Comparison of ENCODE assay signal across 18 cellular contexts in the genomic region with DNA sequence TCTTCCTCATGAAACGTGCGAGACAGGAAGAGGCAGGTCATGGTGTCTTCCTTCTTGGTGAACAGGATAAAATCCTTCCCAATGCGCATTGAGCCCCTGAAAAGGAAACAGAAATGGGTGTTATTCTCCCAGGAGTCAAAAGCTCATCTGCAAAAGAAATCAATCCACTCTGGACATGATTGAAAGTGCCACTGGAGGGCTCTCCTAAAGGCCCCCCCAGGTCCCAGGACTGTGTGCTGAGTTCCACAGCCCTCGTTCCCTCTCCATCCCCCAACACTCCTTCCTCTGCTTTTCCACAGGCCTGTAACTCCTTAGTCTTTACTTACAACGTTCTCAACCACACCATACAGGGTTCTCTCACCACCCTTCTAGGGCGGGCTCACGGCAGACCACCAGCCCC. TPM values are rescaled to one million over a fixed set of nuclear protein-coding genes. Genes with fewer than 3 reads are reported as not detected.
DNase-seq lines count a peak whose midpoint lies in the region; ATAC-seq and TF ChIP-seq lines count a peak whose summit lies in the region.
"Had no signal": no experiment of that assay in that cellular context is flagged by ENCODE, and none has a peak within 500 bp of the region (broad histone marks: within the 10 kb centered on the region; RNA-seq: fewer than 3 reads in every experiment).

No MANE protein-coding gene starts in this region.

- H3K27me3 ChIP-seq in breast epithelium = no peaks in the 10 kb centered on the region
- H3K27me3 ChIP-seq in right cardiac atrium (ENCODE audit: control insufficient read depth, insufficient read depth) = no peaks in the 10 kb centered on the region
- H3K27me3 ChIP-seq in suprapubic skin = no peaks in the 10 kb centered on the region
- H3K27me3 ChIP-seq: colonic mucosa, pancreas had no signal

- no peak for ATAC-seq in activated naive CD8-positive, alpha-beta T cell treated with anti-CD3 and anti-CD28 coated beads, Interleukin-2, amount 10 ng/mL, durations not matched to agents 7 days and 5 days (ENCODE audit: low read depth)
- ATAC-seq in right cardiac atrium (no peak), GM19035 (IDR thresholded peaks at IDR 0.05; ENCODE audit: unreplicated experiment) (no peak)
- ATAC-seq: activated CD4-positive, CD25-positive, alpha-beta regulatory T cell treated with anti-CD3 and anti-CD28 coated beads, Interleukin-2, amount 50 U/mL, for 24 hours; HepG2 had no signal

- no TSS peak for BruUV-seq in MCF 10A (replicated peaks; lab: Mats Ljungman, UMichigan)

- 57% methylated on average over 7 of the region's 7 CpGs for WGBS in right cardiac atrium
- 66% methylated on average over 7 of the region's 7 CpGs for WGBS in suprapubic skin

- no peak for DNase-seq in breast epithelium (ENCODE audit: low spot score in 2 of 2)
- DNase-seq in MCF 10A (ENCODE audit: unreplicated experiment) = no peak
- DNase-seq in activated naive CD8-positive, alpha-beta T cell treated with anti-CD3 and anti-CD28 coated beads, Interleukin-2, amount 10 ng/mL, durations not matched to agents 7 days and 5 days = no peak
- no peak for DNase-seq in right cardiac atrium
- DNase-seq in suprapubic skin (ENCODE audit: low spot score in 2 of 2) = no peak
- DNase-seq in globus pallidus (ENCODE audit: low spot score) = no peak
- no peak for DNase-seq in putamen (ENCODE audit: low spot score)
- DNase-seq: CD8-positive, alpha-beta memory T cell; colonic mucosa; left colon; MM.1S; NCI-H1694 treated with DMSO at 0.1 percent for 48 hours; pancreas; SHP77; stimulated activated naive CD4-positive, alpha-beta T cell had no signal

- intact Hi-C loops in breast epithelium (cut with DNase I; ENCODE audit: low total_unique reads) = loop anchor here (2.0 kb wide), 1 partner anchor 138 kb away; no protein-coding TSS in a partner anchor
- intact Hi-C loops in MCF 10A (cut with micrococcal nuclease) = no loop called here
- intact Hi-C loops in right cardiac atrium (cut with DNase I) = loop anchor here (5.0 to 10.0 kb wide), 6 partner anchors 136 to 286 kb away; a partner anchor contains a TSS

- CTCF ChIA-PET in MCF 10A (lab: Yijun Ruan, JAX) = interaction anchor here (0.6 to 2.3 kb wide), 19 partner anchors 15 to 345 kb away, joined by 3 to 28 read pairs (median 5); a partner anchor contains a TSS

- TF ChIP-seq CTCF in breast epithelium (IDR thresholded peaks at IDR 0.05) (no peak), MCF 10A (IDR thresholded peaks at IDR 0.05; ENCODE audit: unreplicated experiment) (no peak), suprapubic skin (IDR thresholded peaks at IDR 0.05) (no peak)

- POLR2A ChIA-PET in MCF 10A (lab: Yijun Ruan, JAX) = interaction anchor here (1.1 to 1.6 kb wide), 3 partner anchors 12 to 139 kb away, joined by 3 to 8 read pairs (median 3); a partner anchor contains a TSS
- POLR2A ChIA-PET in activated naive CD8-positive, alpha-beta T cell treated with anti-CD3 and anti-CD28 coated beads, Interleukin-2, amount 10 ng/mL, durations not matched to agents 7 days and 5 days (lab: Charles Lee) = interaction anchor here (0.6 to 2.9 kb wide), 4 partner anchors 23 to 669 kb away, joined by 3 to 23 read pairs (median 11); a partner anchor contains a TSS

- no peaks in the 10 kb centered on the region for H3K36me3 ChIP-seq in breast epithelium
- H3K36me3 ChIP-seq in suprapubic skin = peaks cover 67% of the 10 kb centered on the region

- H3K9me3 Mint-ChIP-seq in MCF 10A (ENCODE audit: unreplicated experiment) = no peaks in the 10 kb centered on the region
- H3K9me3 Mint-ChIP-seq in activated naive CD8-positive, alpha-beta T cell treated with anti-CD3 and anti-CD28 coated beads, Interleukin-2, amount 10 ng/mL, durations not matched to agents 7 days and 5 days = no peaks in the 10 kb centered on the region
- H3K9me3 Mint-ChIP-seq: CD8-positive, alpha-beta memory T cell had no signal

- H3K27ac Mint-ChIP-seq in MCF 10A (ENCODE audit: low read depth, unreplicated experiment) = no peak overlapping the region
- peak overlapping the region; percentile 71 for H3K27ac Mint-ChIP-seq in activated naive CD8-positive, alpha-beta T cell treated with anti-CD3 and anti-CD28 coated beads, Interleukin-2, amount 10 ng/mL, durations not matched to agents 7 days and 5 days

- peaks cover 63% of the 10 kb centered on the region for H3K36me3 Mint-ChIP-seq in MCF 10A (ENCODE audit: insufficient read depth, unreplicated experiment)
- peaks cover 54% of the 10 kb centered on the region for H3K36me3 Mint-ChIP-seq in activated naive CD8-positive, alpha-beta T cell treated with anti-CD3 and anti-CD28 coated beads, Interleukin-2, amount 10 ng/mL, durations not matched to agents 7 days and 5 days

- H3K4me3 Mint-ChIP-seq in MCF 10A (ENCODE audit: unreplicated experiment) = no peak overlapping the region
- H3K4me3 Mint-ChIP-seq in activated naive CD8-positive, alpha-beta T cell treated with anti-CD3 and anti-CD28 coated beads, Interleukin-2, amount 10 ng/mL, durations not matched to agents 7 days and 5 days = peak overlapping the region; percentile 11

- no peaks in the 10 kb centered on the region for H3K27me3 Mint-ChIP-seq in MCF 10A (ENCODE audit: insufficient read depth, unreplicated experiment)
- H3K27me3 Mint-ChIP-seq in activated naive CD8-positive, alpha-beta T cell treated with anti-CD3 and anti-CD28 coated beads, Interleukin-2, amount 10 ng/mL, durations not matched to agents 7 days and 5 days = no peaks in the 10 kb centered on the region

- H3K4me3 ChIP-seq in breast epithelium (no peak overlapping the region), right cardiac atrium (ENCODE audit: low read length) (no peak overlapping the region), suprapubic skin (no peak overlapping the region)
- H3K4me3 ChIP-seq: colonic mucosa, pancreas had no signal

- no peak for TF ChIP-seq POLR2A in breast epithelium (IDR thresholded peaks at IDR 0.05)
- no peak for TF ChIP-seq POLR2A in suprapubic skin (IDR thresholded peaks at IDR 0.05)

- no peaks in the 10 kb centered on the region for H3K4me1 Mint-ChIP-seq in MCF 10A (ENCODE audit: insufficient read depth, unreplicated experiment)
- peaks cover 45% of the 10 kb centered on the region for H3K4me1 Mint-ChIP-seq in activated naive CD8-positive, alpha-beta T cell treated with anti-CD3 and anti-CD28 coated beads, Interleukin-2, amount 10 ng/mL, durations not matched to agents 7 days and 5 days

- H3K27ac ChIP-seq in breast epithelium (peak overlapping the region; percentile 61 to 92), right cardiac atrium (ENCODE audit: low read length) (peak overlapping the region; percentile 37), suprapubic skin (peak overlapping the region; percentile 64)
- H3K27ac ChIP-seq: colonic mucosa, pancreas had no signal

- H3K4me1 ChIP-seq in breast epithelium (peaks cover 0 to 4% of the 10 kb centered on the region in 2 donors), right cardiac atrium (ENCODE audit: control insufficient read depth, insufficient read depth, low read length) (peaks cover 11% of the 10 kb centered on the region), suprapubic skin (peaks cover 39% of the 10 kb centered on the region)
- H3K4me1 ChIP-seq: colonic mucosa, pancreas had no signal

- H3K9me3 ChIP-seq in breast epithelium = no peaks in the 10 kb centered on the region
- no peaks in the 10 kb centered on the region for H3K9me3 ChIP-seq in right cardiac atrium (ENCODE audit: control insufficient read depth, low read length)
- H3K9me3 ChIP-seq in suprapubic skin = no peaks in the 10 kb centered on the region
- H3K9me3 ChIP-seq: colonic mucosa, pancreas had no signal

- no peak for TF ChIP-seq EP300 in suprapubic skin (IDR thresholded peaks at IDR 0.05)

RNA-seq across cellular contexts. Expression of a gene that starts 22.2 kb away (rescaled TPM):
- 10 to 100 TPM; 12.8 to 22.9 (median 19.6) TPM for total RNA-seq in breast epithelium
- 35.7 and 36.1 TPM in 2 replicates for total RNA-seq in MCF 10A (2022)
- 10 to 100 TPM; 27.9 to 32.6 TPM for total RNA-seq in activated naive CD8-positive, alpha-beta T cell treated with anti-CD3 and anti-CD28 coated beads, Interleukin-2, amount 10 ng/mL, durations not matched to agents 7 days and 5 days
- total RNA-seq in right cardiac atrium = 10 to 100 TPM; 17.0 to 24.0 (median 17.3) TPM
- polyA plus RNA-seq in right cardiac atrium = 15.8 TPM
- total RNA-seq in suprapubic skin = 10 to 100 TPM; 12.9 to 38.7 (median 21.3) TPM

RNA-seq across cellular contexts. Expression of a gene that starts 22.7 kb away (rescaled TPM):
- total RNA-seq in breast epithelium (100 to 1,000 TPM in 1 of 3 donors, 10 to 100 TPM in 2; 59.7 to 116 (median 84.9) TPM), MCF 10A (2022) (85.5 and 99.0 TPM in 2 replicates), right cardiac atrium (10 to 100 TPM; 42.1 to 56.2 (median 47.3) TPM), suprapubic skin (100 to 1,000 TPM in 1 of 4 donors, 10 to 100 TPM in 3; 48.1 to 170 (median 61.2) TPM)
- total RNA-seq in activated naive CD8-positive, alpha-beta T cell treated with anti-CD3 and anti-CD28 coated beads, Interleukin-2, amount 10 ng/mL, durations not matched to agents 7 days and 5 days = 100 to 1,000 TPM in 1 of 2 experiments, 10 to 100 TPM in 1; 94.7 to 100 TPM
- polyA plus RNA-seq in right cardiac atrium = 22.8 TPM
